Comparison of ENCODE assay signal across 31 cellular contexts in genomic region chr7:107479303-107479702, GRCh38. TPM values are rescaled to one million over a fixed set of nuclear protein-coding genes. Genes with fewer than 3 reads are reported as not detected.
"Had no signal": no experiment of that assay in that cellular context is flagged by ENCODE, and none has a peak within 500 bp of the region (broad histone marks: within the 10 kb centered on the region; RNA-seq: fewer than 3 reads in every experiment).

No MANE protein-coding gene starts in this region.

- H3K4me3 ChIP-seq: adrenal gland, ascending aorta, colonic mucosa, dorsolateral prefrontal cortex, esophagus muscularis mucosa, lower lobe of right lung, mucosa of descending colon, sigmoid colon, smooth muscle cell, testis, uterus had no signal

- H3K27ac ChIP-seq: adrenal gland, ascending aorta, brain microvascular endothelial cell, colonic mucosa, dorsolateral prefrontal cortex, esophagus muscularis mucosa, lower lobe of right lung, sigmoid colon, testis, uterus had no signal

- DNase-seq: activated CD8-positive, alpha-beta memory T cell treated with anti-CD3 and anti-CD28 coated beads, Interleukin-2, amount 50 U/mL, for 4 hours; activated naive CD4-positive, alpha-beta T cell; activated T-cell treated with anti-CD3 and anti-CD28 coated beads, Interleukin-2, amount 50 U/mL, for 24 hours; adrenal gland; brain microvascular endothelial cell; colonic mucosa; dorsolateral prefrontal cortex; effector memory CD8-positive, alpha-beta T cell; islet precursor cell; left cardiac atrium; lower lobe of right lung; mesendoderm; mucosa of descending colon; occipital lobe; sigmoid colon; stimulated activated CD4-positive, alpha-beta T cell treated with anti-CD3 and anti-CD28 coated beads, Interleukin-15, amount 100 ng/mL, for 24 hours; stimulated activated CD8-positive, alpha-beta memory T cell treated with anti-CD3 and anti-CD28 coated beads, Interleukin-4, amount 100 ng/mL, for 48 hours; stimulated activated naive B cell treated with anti-CD40 and anti-IgM and Interleukin-4, amounts not matched to agents 10 μg/mL and 1 μg/mL and 100 μg/mL, for 72 hours; T-helper 9 cell; testis; trophoblast cell; uterus had no signal

- H3K4me3 Mint-ChIP-seq: activated naive CD8-positive, alpha-beta T cell; activated T-cell treated with anti-CD3 and anti-CD28 coated beads, Interleukin-2, amount 50 U/mL, for 24 hours; central memory CD8-positive, alpha-beta T cell; effector memory CD8-positive, alpha-beta T cell; neural crest cell; stimulated activated naive B cell treated with anti-CD40 and anti-IgM and Interleukin-4, amounts not matched to agents 10 μg/mL and 1 μg/mL and 100 μg/mL, for 72 hours; WTC11 had no signal

- H3K4me1 Mint-ChIP-seq: WTC11 had no signal

- ATAC-seq: effector memory CD8-positive, alpha-beta T cell; lower lobe of right lung; mucosa of descending colon; stimulated activated naive B cell treated with anti-CD40 and anti-IgM and Interleukin-4, amounts not matched to agents 10 μg/mL and 1 μg/mL and 100 μg/mL, for 72 hours; WTC11 had no signal

- H3K9me3 Mint-ChIP-seq: activated T-cell treated with anti-CD3 and anti-CD28 coated beads, Interleukin-2, amount 50 U/mL, for 24 hours; activated T-helper 2 cell treated with anti-CD3 and anti-CD28 coated beads, Interferon-gamma antibody, Interleukin-2, Interleukin-4, amounts not matched to agents 10 μg/mL and 5 μg/mL and 100 μg/mL, durations not matched to agents 14 hours and 24 hours and 36 hours; central memory CD8-positive, alpha-beta T cell; effector memory CD8-positive, alpha-beta T cell; neural crest cell; stimulated activated naive B cell treated with anti-CD40 and anti-IgM and Interleukin-4, amounts not matched to agents 10 μg/mL and 1 μg/mL and 100 μg/mL, for 72 hours; WTC11 had no signal

- H3K9me3 ChIP-seq: adrenal gland, ascending aorta, colonic mucosa, esophagus muscularis mucosa, lower lobe of right lung, mucosa of descending colon, sigmoid colon, testis, uterus had no signal

- H3K27me3 Mint-ChIP-seq: activated naive CD8-positive, alpha-beta T cell; activated T-cell treated with anti-CD3 and anti-CD28 coated beads, Interleukin-2, amount 50 U/mL, for 24 hours; central memory CD8-positive, alpha-beta T cell; effector memory CD8-positive, alpha-beta T cell; stimulated activated naive B cell treated with anti-CD40 and anti-IgM and Interleukin-4, amounts not matched to agents 10 μg/mL and 1 μg/mL and 100 μg/mL, for 72 hours had no signal

- H3K27me3 ChIP-seq: adrenal gland, ascending aorta, brain microvascular endothelial cell, colonic mucosa, dorsolateral prefrontal cortex, esophagus muscularis mucosa, sigmoid colon, testis, uterus had no signal

- H3K36me3 Mint-ChIP-seq: WTC11 had no signal

- H3K4me1 ChIP-seq: ascending aorta, colonic mucosa, lower lobe of right lung, sigmoid colon, testis, uterus had no signal

- H3K36me3 ChIP-seq: adrenal gland, ascending aorta, brain microvascular endothelial cell, colonic mucosa, esophagus muscularis mucosa, lower lobe of right lung, sigmoid colon, uterus had no signal

- H3K27ac Mint-ChIP-seq: activated naive CD8-positive, alpha-beta T cell; activated T-cell treated with anti-CD3 and anti-CD28 coated beads, Interleukin-2, amount 50 U/mL, for 24 hours; activated T-helper 2 cell treated with anti-CD3 and anti-CD28 coated beads, Interferon-gamma antibody, Interleukin-2, Interleukin-4, amounts not matched to agents 10 μg/mL and 5 μg/mL and 100 μg/mL, durations not matched to agents 14 hours and 24 hours and 36 hours; stimulated activated naive B cell treated with anti-CD40 and anti-IgM and Interleukin-4, amounts not matched to agents 10 μg/mL and 1 μg/mL and 100 μg/mL, for 72 hours; WTC11 had no signal

RNA-seq across cellular contexts. Expression of gene GPR22, which starts 9.4 kb away (rescaled TPM):
- total RNA-seq: activated T-helper 2 cell treated with anti-CD3 and anti-CD28 coated beads, Interferon-gamma antibody, Interleukin-2, Interleukin-4, amounts not matched to agents 10 μg/mL and 5 μg/mL and 100 μg/mL, durations not matched to agents 14 hours and 24 hours and 36 hours; ascending aorta; endothelial cell of umbilical vein; lower lobe of right lung; smooth muscle cell; testis; WTC11 had no signal
- polyA plus RNA-seq: endothelial cell of umbilical vein had no signal
